Comparison of ENCODE assay signal across 1 cellular context in genomic region chr13:42279080-42279479, GRCh38.
TF ChIP-seq lines count a peak whose summit lies in the region.

No MANE protein-coding gene starts in this region.

TF ChIP-seq in GM12878, 131 proteins besides CTCF, POLR2A, EP300 and RAD21 (continued from another document):
- TF ChIP-seq FOXK2 (IDR thresholded peaks at IDR 0.05) (no peak), GABPA (IDR thresholded peaks at IDR 0.05; ENCODE audit: low read depth) (no peak), HDGF (IDR thresholded peaks at IDR 0.05) (no peak), TCF12 (IDR thresholded peaks at IDR 0.05; ENCODE audit: low read depth, low read length) (no peak), SKIL (IDR thresholded peaks at IDR 0.05; ENCODE audit: low read depth, poor library complexity, severe bottlenecking) (no peak), GATAD2B (conservative IDR thresholded peaks at IDR 0.05; ENCODE audit: low read depth) (no peak), SIX5 (IDR thresholded peaks at IDR 0.05; ENCODE audit: low read depth, low read length, severe bottlenecking) (no peak), ELK1 (IDR thresholded peaks at IDR 0.05; ENCODE audit: low read depth, low read length) (no peak), BHLHE40 (IDR thresholded peaks at IDR 0.05; ENCODE audit: borderline replicate concordance in 1 of 2, low read depth in 2 of 2, low read length in 1 of 2) (peak; percentile 98), CHD2 (IDR thresholded peaks at IDR 0.05; ENCODE audit: borderline replicate concordance, low read depth, low read length) (no peak), WRNIP1 (IDR thresholded peaks at IDR 0.05; ENCODE audit: borderline replicate concordance, low read depth, low read length) (no peak)
TF ChIP-seq in GM12878: peak in this region for 9.
